1 cellular context compared by ENCODE assay signal in genomic region chr4:8292388-8293107, GRCh38.
TF ChIP-seq lines count a peak whose summit lies in the region.

No MANE protein-coding gene starts in this region.

TF ChIP-seq in K562, 482 proteins besides CTCF, POLR2A, EP300 and RAD21 (continued from another document):
- TF ChIP-seq, protein P1, sequence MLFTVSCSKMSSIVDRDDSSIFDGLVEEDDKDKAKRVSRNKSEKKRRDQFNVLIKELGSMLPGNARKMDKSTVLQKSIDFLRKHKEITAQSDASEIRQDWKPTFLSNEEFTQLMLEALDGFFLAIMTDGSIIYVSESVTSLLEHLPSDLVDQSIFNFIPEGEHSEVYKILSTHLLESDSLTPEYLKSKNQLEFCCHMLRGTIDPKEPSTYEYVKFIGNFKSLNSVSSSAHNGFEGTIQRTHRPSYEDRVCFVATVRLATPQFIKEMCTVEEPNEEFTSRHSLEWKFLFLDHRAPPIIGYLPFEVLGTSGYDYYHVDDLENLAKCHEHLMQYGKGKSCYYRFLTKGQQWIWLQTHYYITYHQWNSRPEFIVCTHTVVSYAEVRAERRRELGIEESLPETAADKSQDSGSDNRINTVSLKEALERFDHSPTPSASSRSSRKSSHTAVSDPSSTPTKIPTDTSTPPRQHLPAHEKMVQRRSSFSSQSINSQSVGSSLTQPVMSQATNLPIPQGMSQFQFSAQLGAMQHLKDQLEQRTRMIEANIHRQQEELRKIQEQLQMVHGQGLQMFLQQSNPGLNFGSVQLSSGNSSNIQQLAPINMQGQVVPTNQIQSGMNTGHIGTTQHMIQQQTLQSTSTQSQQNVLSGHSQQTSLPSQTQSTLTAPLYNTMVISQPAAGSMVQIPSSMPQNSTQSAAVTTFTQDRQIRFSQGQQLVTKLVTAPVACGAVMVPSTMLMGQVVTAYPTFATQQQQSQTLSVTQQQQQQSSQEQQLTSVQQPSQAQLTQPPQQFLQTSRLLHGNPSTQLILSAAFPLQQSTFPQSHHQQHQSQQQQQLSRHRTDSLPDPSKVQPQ (CRISPR knock-in tag; IDR thresholded peaks at IDR 0.05; ENCODE audit: borderline replicate concordance) = no peak
TF ChIP-seq in K562: peak in this region for 2.
